24 cellular contexts compared by ENCODE assay signal in the genomic region with DNA sequence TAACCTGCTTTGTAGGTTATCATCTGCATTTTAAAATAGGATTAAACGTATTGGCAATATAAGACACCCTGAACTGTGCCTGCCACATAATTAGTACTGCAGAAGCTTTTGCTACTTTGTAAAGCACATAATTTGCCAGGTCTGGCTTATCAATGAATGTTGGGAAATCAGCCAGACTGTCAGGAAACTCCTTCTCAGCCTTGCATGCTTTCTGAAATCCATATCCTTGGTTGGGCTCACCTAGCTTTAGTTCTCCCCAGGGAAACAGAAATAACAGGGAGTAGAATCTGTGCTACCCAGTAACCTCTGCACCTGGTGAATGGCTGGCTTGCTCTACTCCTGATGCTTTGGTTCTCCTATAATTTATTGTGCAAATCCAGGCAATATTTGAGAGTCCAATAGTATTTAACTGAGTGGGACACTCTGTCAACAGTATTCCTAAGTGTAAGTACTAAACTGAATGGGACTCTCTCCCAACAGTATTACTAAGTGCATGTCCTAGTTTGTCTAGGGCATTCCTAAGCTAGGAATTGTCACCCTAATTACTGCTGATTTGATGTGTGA.
"Had no signal": no experiment of that assay in that cellular context is flagged by ENCODE, and none has a peak within 500 bp of the region (broad histone marks: within the 10 kb centered on the region; RNA-seq: fewer than 3 reads in every experiment).

No MANE protein-coding gene starts in this region.

- H3K9me3 ChIP-seq: ascending aorta, esophagus squamous epithelium, gastroesophageal sphincter, heart right ventricle had no signal

- H3K36me3 ChIP-seq: ascending aorta, brain microvascular endothelial cell, esophagus squamous epithelium, gastroesophageal sphincter, heart right ventricle had no signal

- ATAC-seq: activated CD4-positive, alpha-beta T cell treated with anti-CD3 and anti-CD28 coated beads for 36 hours; activated CD8-positive, alpha-beta memory T cell treated with anti-CD3 and anti-CD28 coated beads, Interleukin-2, amount 10 ng/mL, durations not matched to agents 7 days and 5 days; activated CD8-positive, alpha-beta T cell treated with anti-CD3 and anti-CD28 coated beads, Interleukin-2, amount 10 ng/mL, durations not matched to agents 7 days and 5 days; activated naive CD8-positive, alpha-beta T cell treated with anti-CD3 and anti-CD28 coated beads, Interleukin-2, amount 50 U/mL, for 24 hours; gastroesophageal sphincter; heart right ventricle had no signal

- H3K27me3 ChIP-seq: ascending aorta, brain microvascular endothelial cell, gastroesophageal sphincter had no signal

- H3K4me1 ChIP-seq: ascending aorta, esophagus squamous epithelium, gastroesophageal sphincter, heart right ventricle had no signal

- H3K27ac ChIP-seq: ascending aorta, brain microvascular endothelial cell, epithelial cell of prostate, esophagus squamous epithelium, gastroesophageal sphincter, heart right ventricle had no signal

- DNase-seq: activated CD4-positive, alpha-beta memory T cell treated with anti-CD3 and anti-CD28 coated beads for 36 hours; activated CD4-positive, alpha-beta T cell treated with anti-CD3 and anti-CD28 coated beads for 36 hours; activated CD4-positive, alpha-beta T cell treated with anti-CD3 and anti-CD28 coated beads, Interleukin-2, amount 10 ng/mL, durations not matched to agents 24 days and 14 days; activated CD4-positive, CD25-positive, alpha-beta regulatory T cell; activated CD4-positive, CD25-positive, alpha-beta regulatory T cell treated with anti-CD3 and anti-CD28 coated beads, Interleukin-2, amount 50 U/mL, for 72 hours; activated CD8-positive, alpha-beta memory T cell treated with anti-CD3 and anti-CD28 coated beads, Interleukin-2, amount 10 ng/mL, durations not matched to agents 7 days and 5 days; activated CD8-positive, alpha-beta memory T cell treated with anti-CD3 and anti-CD28 coated beads, Interleukin-2, amount 50 U/mL, for 4 hours; activated CD8-positive, alpha-beta T cell treated with anti-CD3 and anti-CD28 coated beads, Interleukin-2, amount 10 ng/mL, durations not matched to agents 7 days and 5 days; activated effector memory CD4-positive, alpha-beta T cell treated with anti-CD3 and anti-CD28 coated beads, Interleukin-2, amount 50 U/mL, for 16 hours; activated naive CD4-positive, alpha-beta T cell treated with anti-CD3 and anti-CD28 coated beads for 36 hours; activated naive CD8-positive, alpha-beta T cell treated with anti-CD3 and anti-CD28 coated beads for 36 hours; activated naive CD8-positive, alpha-beta T cell treated with anti-CD3 and anti-CD28 coated beads, Interleukin-2, amount 50 U/mL, for 24 hours; activated T-cell treated with anti-CD3 and anti-CD28 coated beads, Interleukin-2, amount 50 U/mL, for 1 hour; activated T-cell treated with anti-CD3 and anti-CD28 coated beads, Interleukin-2, amount 50 U/mL, for 48 hours; brain microvascular endothelial cell; cortex of kidney; effector CD8-positive, alpha-beta T cell; esophagus squamous epithelium; foreskin melanocyte; heart right ventricle; T-helper 2 cell had no signal

- H3K4me3 ChIP-seq: ascending aorta, esophagus squamous epithelium, gastroesophageal sphincter, heart right ventricle had no signal
